12 cellular contexts compared by ENCODE assay signal in genomic region chr17:4640561-4641188, GRCh38. TPM values are rescaled to one million over a fixed set of nuclear protein-coding genes. Genes with fewer than 3 reads are reported as not detected.
DNase-seq lines count a peak whose midpoint lies in the region; ATAC-seq and TF ChIP-seq lines count a peak whose summit lies in the region.
"Not testable (repeated sequence)": the region's sequence is repeated elsewhere in the genome, so short reads cannot be mapped to it uniquely, and the experiment has no call there.
"Had no signal": no experiment of that assay in that cellular context is flagged by ENCODE, and none has a peak within 500 bp of the region (broad histone marks: within the 10 kb centered on the region; RNA-seq: fewer than 3 reads in every experiment).

No MANE protein-coding gene starts in this region.

- H3K36me3 Mint-ChIP-seq in T-cell; activated CD8-positive, alpha-beta T cell treated with anti-CD3 and anti-CD28 coated beads, Interleukin-2, amount 10 ng/mL, durations not matched to agents 7 days and 5 days (ENCODE audit: low read depth); activated naive CD8-positive, alpha-beta T cell treated with anti-CD3 and anti-CD28 coated beads for 36 hours; glutamatergic neuron (ENCODE audit: unreplicated experiment); naive thymus-derived CD8-positive, alpha-beta T cell; stimulated activated memory B cell treated with anti-CD40 and anti-IgM and Interleukin-4, amounts not matched to agents 10 μg/mL and 1 μg/mL and 100 μg/mL, for 72 hours: not testable (repeated sequence)

- peaks cover 14% of the 10 kb centered on the region for H3K4me1 ChIP-seq in HUES48 (ENCODE audit: control insufficient read depth, insufficient read depth, low read length)

- not testable (repeated sequence) for H3K9me3 Mint-ChIP-seq in T-cell; activated CD8-positive, alpha-beta T cell treated with anti-CD3 and anti-CD28 coated beads, Interleukin-2, amount 10 ng/mL, durations not matched to agents 7 days and 5 days (ENCODE audit: insufficient read depth); activated naive CD8-positive, alpha-beta T cell treated with anti-CD3 and anti-CD28 coated beads for 36 hours; glutamatergic neuron (ENCODE audit: unreplicated experiment); naive thymus-derived CD8-positive, alpha-beta T cell; stimulated activated memory B cell treated with anti-CD40 and anti-IgM and Interleukin-4, amounts not matched to agents 10 μg/mL and 1 μg/mL and 100 μg/mL, for 72 hours

- not testable (repeated sequence) for H3K9ac ChIP-seq in HUES48 (ENCODE audit: low read depth, low read length)

- DNase-seq in T-cell: peak in 3 of 34 experiments; percentile 9 to 16 (median 13)
- peak; percentile 36 for DNase-seq in activated CD8-positive, alpha-beta T cell treated with anti-CD3 and anti-CD28 coated beads, Interleukin-2, amount 10 ng/mL, durations not matched to agents 7 days and 5 days
- DNase-seq in activated naive CD8-positive, alpha-beta T cell treated with anti-CD3 and anti-CD28 coated beads for 36 hours: peak; percentile 21
- not testable (repeated sequence) for DNase-seq in glutamatergic neuron
- peak in 2 of 10 donors; percentile 13 to 19 for DNase-seq in naive thymus-derived CD8-positive, alpha-beta T cell

- peaks cover 15 to 29% (median 16%) of the 10 kb centered on the region in 3 donors for H3K4me1 Mint-ChIP-seq in T-cell
- H3K4me1 Mint-ChIP-seq in activated CD8-positive, alpha-beta T cell treated with anti-CD3 and anti-CD28 coated beads, Interleukin-2, amount 10 ng/mL, durations not matched to agents 7 days and 5 days (ENCODE audit: low read depth): peaks cover 27% of the 10 kb centered on the region
- peaks cover 21% of the 10 kb centered on the region for H3K4me1 Mint-ChIP-seq in activated naive CD8-positive, alpha-beta T cell treated with anti-CD3 and anti-CD28 coated beads for 36 hours
- H3K4me1 Mint-ChIP-seq in glutamatergic neuron (ENCODE audit: low read depth, unreplicated experiment): not testable (repeated sequence)
- peaks cover 18 to 31% (median 22%) of the 10 kb centered on the region in 4 donors for H3K4me1 Mint-ChIP-seq in naive thymus-derived CD8-positive, alpha-beta T cell
- peaks cover 52% of the 10 kb centered on the region for H3K4me1 Mint-ChIP-seq in stimulated activated memory B cell treated with anti-CD40 and anti-IgM and Interleukin-4, amounts not matched to agents 10 μg/mL and 1 μg/mL and 100 μg/mL, for 72 hours

- H3K4me3 Mint-ChIP-seq in T-cell; activated CD8-positive, alpha-beta T cell treated with anti-CD3 and anti-CD28 coated beads, Interleukin-2, amount 10 ng/mL, durations not matched to agents 7 days and 5 days; activated naive CD8-positive, alpha-beta T cell treated with anti-CD3 and anti-CD28 coated beads for 36 hours: not testable (repeated sequence)
- H3K4me3 Mint-ChIP-seq in glutamatergic neuron (ENCODE audit: unreplicated experiment): peak overlapping the region; percentile 83
- peak overlapping the region in 3 of 10 donors; percentile 18 to 71 (median 55) for H3K4me3 Mint-ChIP-seq in naive thymus-derived CD8-positive, alpha-beta T cell
- H3K4me3 Mint-ChIP-seq in stimulated activated memory B cell treated with anti-CD40 and anti-IgM and Interleukin-4, amounts not matched to agents 10 μg/mL and 1 μg/mL and 100 μg/mL, for 72 hours: peak overlapping the region; percentile 15

- H3K27me3 ChIP-seq in HUES48 (ENCODE audit: control insufficient read depth, insufficient read depth, low read length): peaks cover 76% of the 10 kb centered on the region

- not testable (repeated sequence) for H3K36me3 ChIP-seq in HUES48 (ENCODE audit: control insufficient read depth, insufficient read depth, low read length)

- POLR2A ChIA-PET in T-cell (lab: Charles Lee); activated CD8-positive, alpha-beta T cell treated with anti-CD3 and anti-CD28 coated beads, Interleukin-2, amount 10 ng/mL, durations not matched to agents 7 days and 5 days (lab: Charles Lee); naive thymus-derived CD8-positive, alpha-beta T cell (lab: Charles Lee): not testable (repeated sequence)

- H3K27me3 Mint-ChIP-seq in T-cell (peaks cover 61 to 84% of the 10 kb centered on the region in 2 donors), glutamatergic neuron (ENCODE audit: unreplicated experiment) (peaks cover 18% of the 10 kb centered on the region)
- peaks cover 67% of the 10 kb centered on the region for H3K27me3 Mint-ChIP-seq in activated CD8-positive, alpha-beta T cell treated with anti-CD3 and anti-CD28 coated beads, Interleukin-2, amount 10 ng/mL, durations not matched to agents 7 days and 5 days (ENCODE audit: low read depth)
- H3K27me3 Mint-ChIP-seq in activated naive CD8-positive, alpha-beta T cell treated with anti-CD3 and anti-CD28 coated beads for 36 hours: peaks cover 88% of the 10 kb centered on the region
- H3K27me3 Mint-ChIP-seq in naive thymus-derived CD8-positive, alpha-beta T cell: peaks cover 35 to 93% (median 61%) of the 10 kb centered on the region in 5 donors
- peaks cover 79% of the 10 kb centered on the region for H3K27me3 Mint-ChIP-seq in stimulated activated memory B cell treated with anti-CD40 and anti-IgM and Interleukin-4, amounts not matched to agents 10 μg/mL and 1 μg/mL and 100 μg/mL, for 72 hours

- not testable (repeated sequence) for TF ChIP-seq CTCF in glutamatergic neuron (IDR thresholded peaks at IDR 0.05; ENCODE audit: partially characterized antibody, unreplicated experiment)

- CTCF ChIA-PET in T-cell (lab: Charles Lee): interaction anchor here in 1 of 2 donors (0.6 kb wide), 1 partner anchor 14 kb away, joined by 5 read pairs; no protein-coding TSS in a partner anchor
- CTCF ChIA-PET in activated CD8-positive, alpha-beta T cell treated with anti-CD3 and anti-CD28 coated beads, Interleukin-2, amount 10 ng/mL, durations not matched to agents 7 days and 5 days (lab: Charles Lee): not testable (repeated sequence)

- not testable (repeated sequence) for H3K27ac Mint-ChIP-seq in T-cell; activated CD8-positive, alpha-beta T cell treated with anti-CD3 and anti-CD28 coated beads, Interleukin-2, amount 10 ng/mL, durations not matched to agents 7 days and 5 days; activated naive CD8-positive, alpha-beta T cell treated with anti-CD3 and anti-CD28 coated beads for 36 hours; glutamatergic neuron (ENCODE audit: unreplicated experiment); naive thymus-derived CD8-positive, alpha-beta T cell; stimulated activated memory B cell treated with anti-CD40 and anti-IgM and Interleukin-4, amounts not matched to agents 10 μg/mL and 1 μg/mL and 100 μg/mL, for 72 hours

- not testable (repeated sequence) for H3K9me3 ChIP-seq in HUES48 (ENCODE audit: control insufficient read depth, insufficient read depth, low read length)

- not testable (repeated sequence) for H3K27ac ChIP-seq in HUES48 (ENCODE audit: low read depth, low read length)

- ATAC-seq in T-cell (replicated peaks in 1 of 4): peak in 3 of 4 experiments; percentile 55 to 68 (median 61)
- ATAC-seq in activated CD8-positive, alpha-beta T cell treated with anti-CD3 and anti-CD28 coated beads, Interleukin-2, amount 10 ng/mL, durations not matched to agents 7 days and 5 days: peak; percentile 46
- ATAC-seq in naive thymus-derived CD8-positive, alpha-beta T cell: peak; percentile 49 to 52
- not testable (repeated sequence) for ATAC-seq in stimulated activated memory B cell treated with anti-CD40 and anti-IgM and Interleukin-4, amounts not matched to agents 10 μg/mL and 1 μg/mL and 100 μg/mL, for 72 hours

- H3K4me3 ChIP-seq in HUES48 (ENCODE audit: low read depth, low read length): peak overlapping the region; percentile 49

RNA-seq across cellular contexts. Expression of gene ALOX15, which starts 0.8 kb away (rescaled TPM):
- under 1 TPM in 1 of 5 donors, not detected in 4; 0.13 TPM for total RNA-seq in T-cell
- total RNA-seq in activated CD8-positive, alpha-beta T cell treated with anti-CD3 and anti-CD28 coated beads, Interleukin-2, amount 10 ng/mL, durations not matched to agents 7 days and 5 days: not detected
- under 1 TPM; 0.18 to 0.25 TPM for total RNA-seq in activated naive CD8-positive, alpha-beta T cell treated with anti-CD3 and anti-CD28 coated beads for 36 hours
- total RNA-seq in glutamatergic neuron (ENCODE audit: unreplicated experiment): not detected
- under 1 TPM; 0.60 TPM for total RNA-seq in naive thymus-derived CD8-positive, alpha-beta T cell
- not detected for polyA plus RNA-seq in naive thymus-derived CD8-positive, alpha-beta T cell
- total RNA-seq: osteoblast, renal cortical epithelial cell had no signal
- polyA plus RNA-seq: heart right ventricle had no signal

RNA-seq across cellular contexts. Expression of gene SMTNL2, which starts 56.3 kb away (rescaled TPM):
- total RNA-seq in T-cell: not detected
- not detected for total RNA-seq in activated CD8-positive, alpha-beta T cell treated with anti-CD3 and anti-CD28 coated beads, Interleukin-2, amount 10 ng/mL, durations not matched to agents 7 days and 5 days
- not detected for total RNA-seq in activated naive CD8-positive, alpha-beta T cell treated with anti-CD3 and anti-CD28 coated beads for 36 hours
- total RNA-seq in glutamatergic neuron (ENCODE audit: unreplicated experiment): 22.0 TPM
- not detected for total RNA-seq in naive thymus-derived CD8-positive, alpha-beta T cell
- not detected for polyA plus RNA-seq in naive thymus-derived CD8-positive, alpha-beta T cell
- total RNA-seq: left lobe of liver, osteoblast, PC-9 had no signal

Comparison
In these comparisons a context has a peak if more than half of its experiments do, and no peak if none do; other contexts are left out.
1. RNA of gene SMTNL2, which starts 56.3 kb away (total RNA-seq): 22.0 TPM in glutamatergic neuron (single experiment); not detected in activated naive CD8-positive, alpha-beta T cell treated with anti-CD3 and anti-CD28 coated beads for 36 hours, not detected in T-cell, not detected in activated CD8-positive, alpha-beta T cell treated with anti-CD3 and anti-CD28 coated beads, Interleukin-2, amount 10 ng/mL, durations not matched to agents 7 days and 5 days and not detected in naive thymus-derived CD8-positive, alpha-beta T cell; every median in the first group is over 10 times any median in the second.